Comparison of ENCODE assay signal across 8 cellular contexts in the genomic region with DNA sequence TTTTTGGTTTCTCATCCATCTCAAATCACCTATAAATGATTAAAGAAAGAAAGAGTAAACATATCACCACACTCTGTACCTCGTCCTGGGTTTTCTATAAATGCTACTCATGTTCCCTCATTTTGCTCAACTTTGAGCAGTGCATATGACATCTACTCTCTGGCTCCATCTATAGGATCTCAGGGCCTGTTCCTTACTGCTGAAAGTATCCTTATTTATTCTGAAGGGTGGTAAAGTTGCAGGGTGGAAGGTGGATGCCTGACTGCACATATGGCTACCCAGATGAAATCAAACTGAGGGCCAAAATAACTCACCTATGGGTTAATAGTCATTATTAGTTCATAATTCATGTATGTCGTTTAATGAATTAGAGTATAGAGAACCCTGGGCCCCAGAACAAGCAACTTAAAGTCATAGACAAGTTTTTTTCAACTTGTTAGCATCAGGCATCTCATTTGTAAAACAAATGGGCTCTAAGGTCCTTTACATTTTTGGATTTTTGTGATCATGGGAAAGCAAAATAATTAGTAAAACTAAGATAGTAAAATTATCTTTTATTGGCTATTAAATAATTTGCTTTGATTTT. TPM values are rescaled to one million over a fixed set of nuclear protein-coding genes. Genes with fewer than 3 reads are reported as not detected.
A peak's percentile ranks its signal among the peaks of the same experiment; 100 is the strongest.
DNase-seq lines count a peak whose midpoint lies in the region; ATAC-seq and TF ChIP-seq lines count a peak whose summit lies in the region.

No MANE protein-coding gene starts in this region.

- no peak overlapping the region for H3K4me3 Mint-ChIP-seq in endothelial cell (ENCODE audit: unreplicated experiment)

- no peak overlapping the region for H3K27ac Mint-ChIP-seq in endothelial cell (ENCODE audit: unreplicated experiment)

- TF ChIP-seq CTCF in AG04450 (IDR thresholded peaks at IDR 0.05; ENCODE audit: low read depth, low read length) = peak; percentile 89
- no peak for TF ChIP-seq CTCF in endothelial cell (IDR thresholded peaks at IDR 0.05; ENCODE audit: unreplicated experiment)

- no peaks in the 10 kb centered on the region for H3K27me3 ChIP-seq in AG04450 (ENCODE audit: control insufficient read depth, insufficient read depth, low read length)

- DNase-seq in AG04450 (ENCODE audit: low read depth, low spot score) (peak; percentile 26), GM04503 (ENCODE audit: low read depth) (peak; percentile 16), HuH-7.5 (ENCODE audit: low spot score) (peak; percentile 12), RPMI8226 (peak; percentile 65), endothelial cell (ENCODE audit: low spot score) (peak; percentile 26), myocyte (ENCODE audit: low read depth) (peak; percentile 56)

- H3K4me3 ChIP-seq in AG04450 (ENCODE audit: low read depth, low read length) = no peak overlapping the region

- peaks cover 28% of the 10 kb centered on the region for H3K36me3 Mint-ChIP-seq in endothelial cell (ENCODE audit: low read depth, unreplicated experiment)

- POLR2A ChIA-PET in AG04450 (lab: Yijun Ruan, JAX) = no interaction called here

- peaks cover 41% of the 10 kb centered on the region for H3K4me1 Mint-ChIP-seq in endothelial cell (ENCODE audit: unreplicated experiment)

- CTCF ChIA-PET in AG04450 (lab: Charles Lee) = no interaction called here

- H3K27ac ChIP-seq in AG04450 (ENCODE audit: low read depth, low read length) = no peak overlapping the region

- no peaks in the 10 kb centered on the region for H3K27me3 Mint-ChIP-seq in endothelial cell (ENCODE audit: unreplicated experiment)

- ATAC-seq in GM18505 (IDR thresholded peaks at IDR 0.05; ENCODE audit: unreplicated experiment) (no peak), HG02981 (IDR thresholded peaks at IDR 0.05; ENCODE audit: unreplicated experiment) (no peak)

- H3K9me3 Mint-ChIP-seq in endothelial cell (ENCODE audit: unreplicated experiment) = no peaks in the 10 kb centered on the region

- H3K9me3 ChIP-seq in AG04450 (ENCODE audit: control insufficient read depth, insufficient read depth, low read length) = no peaks in the 10 kb centered on the region

- TF ChIP-seq POLR2A in GM18505 (IDR thresholded peaks at IDR 0.05; ENCODE audit: borderline replicate concordance, extremely low read depth, insufficient read depth, insufficient read length) = no peak

RNA-seq across cellular contexts. Expression of a gene that starts 46.5 kb away (rescaled TPM):
- 0.43 and 0.47 TPM in 2 replicates for polyA plus RNA-seq in AG04450 (2011; rRNA removed)
- polyA minus RNA-seq in AG04450 (2011; rRNA and poly(A)+ RNA removed) = 0.35 and 0.69 TPM in 2 replicates
- total RNA-seq in endothelial cell (ENCODE audit: unreplicated experiment) = 0.67 TPM
- 0.10 TPM in 1 of 2 replicates, not detected in the other for total RNA-seq in myocyte
- polyA plus RNA-seq in myocyte (2012) = 12.4 TPM

Comparison
In these comparisons a context has a peak if more than half of its experiments do, and no peak if none do; other contexts are left out.
1. DNase-seq: peak in every context shown above with its lines; median percentile 65 in RPMI8226; 56 in myocyte; 26 in AG04450; 26 in endothelial cell; 16 in GM04503; 12 in HuH-7.5.